ENCODE assay signal across 28 cellular contexts in the genomic region with DNA sequence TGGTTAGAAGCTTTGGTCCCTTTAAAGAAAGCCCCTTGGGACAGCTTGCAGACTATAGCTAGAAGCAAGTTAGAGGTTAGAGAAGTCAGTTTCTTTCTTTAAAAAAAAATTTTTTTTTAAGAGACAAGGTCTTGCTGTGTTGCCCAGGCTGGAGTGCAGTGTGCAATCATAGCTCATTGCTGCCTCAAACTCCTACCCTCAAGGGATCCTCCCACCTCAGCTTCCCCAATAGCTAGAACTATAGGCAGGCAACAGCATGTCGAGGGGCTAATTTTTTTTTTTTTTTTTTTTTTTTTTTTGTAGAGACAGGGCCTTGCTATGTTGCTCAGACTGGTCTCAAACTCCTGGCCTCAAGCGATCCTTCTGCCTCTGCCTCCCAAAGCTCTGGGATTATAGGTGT. TPM values are rescaled to one million over a fixed set of nuclear protein-coding genes. Genes with fewer than 3 reads are reported as not detected.
DNase-seq lines count a peak whose midpoint lies in the region; ATAC-seq and TF ChIP-seq lines count a peak whose summit lies in the region.
"Had no signal": no experiment of that assay in that cellular context is flagged by ENCODE, and none has a peak within 500 bp of the region (broad histone marks: within the 10 kb centered on the region; RNA-seq: fewer than 3 reads in every experiment).

No MANE protein-coding gene starts in this region.

- peaks cover 15% of the 10 kb centered on the region for H3K4me1 Mint-ChIP-seq in activated T-cell treated with anti-CD3 and anti-CD28 coated beads, Interleukin-2, amount 50 U/mL, for 72 hours (ENCODE audit: low read depth)

- no peak overlapping the region for H2AFZ ChIP-seq in IMR-90 (replicated peaks; ENCODE audit: low read length, poor library complexity)

- H3K36me3 Mint-ChIP-seq in activated T-cell treated with anti-CD3 and anti-CD28 coated beads, Interleukin-2, amount 50 U/mL, for 72 hours (ENCODE audit: insufficient read depth in 2 of 2): no peaks in the 10 kb centered on the region
- H3K36me3 Mint-ChIP-seq: T-cell had no signal

- POLR2A ChIA-PET in IMR-90 (lab: Charles Lee; ENCODE audit: unreplicated experiment): no interaction called here

- H3K79me2 ChIP-seq in mesendoderm (ENCODE audit: control insufficient read depth, insufficient read depth, low read length): no peaks in the 10 kb centered on the region

- CTCF ChIA-PET in IMR-90 (lab: Yijun Ruan, JAX): no interaction called here

- H3K9me3 ChIP-seq in BLaER1 treated with 17β-estradiol and CSF1 and Interleukin-3, amounts not matched to agents 10 nM and 100 nM (replicated peaks in 1 of 11): peaks cover 0 to 27% (median 16%) of the 10 kb centered on the region in 11 experiments; a peak in 17 of 22 replicates
- H3K9me3 ChIP-seq in IMR-90 (ENCODE audit: control insufficient read depth, insufficient read depth, low read length) (no peaks in the 10 kb centered on the region), colonic mucosa (no peaks in the 10 kb centered on the region)

- no peak overlapping the region for H3K27ac Mint-ChIP-seq in activated T-cell treated with anti-CD3 and anti-CD28 coated beads, Interleukin-2, amount 50 U/mL, for 72 hours
- H3K27ac Mint-ChIP-seq: IgD-negative memory B cell, T-cell had no signal

- H3K4me1 ChIP-seq in BLaER1 treated with 17β-estradiol and CSF1 and Interleukin-3, amounts not matched to agents 10 nM and 100 nM: peaks cover 22 to 61% (median 43%) of the 10 kb centered on the region in 10 experiments
- H3K4me1 ChIP-seq in IMR-90 (ENCODE audit: control insufficient read depth, insufficient read depth, low read length): peaks cover 16% of the 10 kb centered on the region
- no peaks in the 10 kb centered on the region for H3K4me1 ChIP-seq in colonic mucosa
- peaks cover 3% of the 10 kb centered on the region for H3K4me1 ChIP-seq in mesendoderm (ENCODE audit: control insufficient read depth, low read depth, low read length)

- H4K5ac ChIP-seq in IMR-90 (ENCODE audit: low read depth, low read length) (no peak overlapping the region), mesendoderm (ENCODE audit: low read length) (no peak overlapping the region)

- H3K79me1 ChIP-seq in IMR-90 (ENCODE audit: low read depth in 1 of 2, low read length in 2 of 2) (no peaks in the 10 kb centered on the region), mesendoderm (ENCODE audit: low read length) (no peaks in the 10 kb centered on the region)

- H3K18ac ChIP-seq in IMR-90 (ENCODE audit: low read depth, low read length): no peak overlapping the region
- peak overlapping the region; percentile 57 for H3K18ac ChIP-seq in mesendoderm (ENCODE audit: low read length)

- H3K36me3 ChIP-seq in BLaER1 treated with 17β-estradiol and CSF1 and Interleukin-3, amounts not matched to agents 10 nM and 100 nM: peaks cover 0 to 7% (median 0%) of the 10 kb centered on the region in 11 experiments; a peak in 1 of 22 replicates
- H3K36me3 ChIP-seq in IMR-90 (ENCODE audit: control insufficient read depth, insufficient read depth, low read length) (no peaks in the 10 kb centered on the region), colonic mucosa (no peaks in the 10 kb centered on the region), mesendoderm (ENCODE audit: control insufficient read depth, insufficient read depth, low read length) (no peaks in the 10 kb centered on the region)

- no peak overlapping the region for H3K23ac ChIP-seq in IMR-90 (ENCODE audit: low read depth, low read length)
- no peak overlapping the region for H3K23ac ChIP-seq in mesendoderm (ENCODE audit: low read length)

- in situ Hi-C loops in IMR-90 (cut with MboI; ENCODE audit: low sequenced_read_pairs): no loop called here

- H4K91ac ChIP-seq in IMR-90 (ENCODE audit: insufficient read depth, low read depth, low read length): peak overlapping the region; percentile 32; the same call in 1 of the 2 replicates

- TF ChIP-seq CTCF in IMR-90 (conservative IDR thresholded peaks at IDR 0.05; ENCODE audit: low read depth, low read length) (no peak), colonic mucosa (IDR thresholded peaks at IDR 0.05) (no peak)

- no peaks in the 10 kb centered on the region for H3K27me3 Mint-ChIP-seq in activated T-cell treated with anti-CD3 and anti-CD28 coated beads, Interleukin-2, amount 50 U/mL, for 72 hours (ENCODE audit: low read depth)
- H3K27me3 Mint-ChIP-seq: IgD-negative memory B cell, T-cell had no signal

- no peak for TF ChIP-seq POLR2A in IMR-90 (IDR thresholded peaks at IDR 0.05; ENCODE audit: low read depth, low read length)

- no peaks in the 10 kb centered on the region for H3K9me3 Mint-ChIP-seq in activated T-cell treated with anti-CD3 and anti-CD28 coated beads, Interleukin-2, amount 50 U/mL, for 72 hours
- H3K9me3 Mint-ChIP-seq: IgD-negative memory B cell, T-cell had no signal

- dilution Hi-C loops in IMR-90 (cut with HindIII; ENCODE audit: low sequenced_read_pairs, unreplicated experiment): no loop called here

- peak overlapping the region; percentile 32; the same call in 1 of the 2 replicates for H2BK120ac ChIP-seq in IMR-90 (ENCODE audit: low read depth, low read length)
- no peak overlapping the region for H2BK120ac ChIP-seq in mesendoderm (ENCODE audit: low read depth, low read length)

- no peak overlapping the region for H3K9ac ChIP-seq in BLaER1 treated with 17β-estradiol and CSF1 and Interleukin-3, amounts not matched to agents 10 nM and 100 nM
- H3K9ac ChIP-seq in IMR-90 (ENCODE audit: low read depth, low read length): no peak overlapping the region
- H3K9ac ChIP-seq in colonic mucosa (ENCODE audit: low read depth in 2 of 2, low read length in 2 of 2): no peak overlapping the region
- no peak overlapping the region for H3K9ac ChIP-seq in mesendoderm (ENCODE audit: low read length)

- intact Hi-C loops in IMR-90 (cut with micrococcal nuclease) (loop anchor here (5.0 kb wide), 1 partner anchor 43 kb away; no protein-coding TSS in a partner anchor), colonic mucosa (cut with DNase I) (no loop called here)

- H3K14ac ChIP-seq in IMR-90 (replicated peaks; ENCODE audit: low read depth, low read length): no peak overlapping the region

- H2AK9ac ChIP-seq in IMR-90 (replicated peaks; ENCODE audit: low read depth, low read length, poor library complexity): no peak overlapping the region

- no peaks in the 10 kb centered on the region for H4K20me1 ChIP-seq in BLaER1 treated with 17β-estradiol and CSF1 and Interleukin-3, amounts not matched to agents 10 nM and 100 nM
- no peaks in the 10 kb centered on the region for H4K20me1 ChIP-seq in IMR-90 (ENCODE audit: insufficient read depth, low read length)

- H3K27ac ChIP-seq in BLaER1 treated with 17β-estradiol and CSF1 and Interleukin-3, amounts not matched to agents 10 nM and 100 nM: no peak overlapping the region
- no peak overlapping the region for H3K27ac ChIP-seq in IMR-90 (ENCODE audit: insufficient read depth, low read length)
- H3K27ac ChIP-seq in colonic mucosa: peak overlapping the region; percentile 40
- H3K27ac ChIP-seq in mesendoderm (ENCODE audit: low read depth, low read length): no peak overlapping the region
- H3K27ac ChIP-seq: C4-2B, RWPE1 had no signal

- BruUV-seq in IMR-90 (replicated peaks; lab: Mats Ljungman, UMichigan): no TSS peak

- H3K9me1 ChIP-seq in IMR-90 (ENCODE audit: insufficient read depth, low read length): peaks cover 3% of the 10 kb centered on the region; the same call in 1 of the 2 replicates

- DNase-seq in IMR-90 (no peak), colonic mucosa (no peak), mesendoderm (no peak)
- DNase-seq in activated T-cell treated with anti-CD3 and anti-CD28 coated beads, Interleukin-2, amount 50 U/mL, for 72 hours: no peak
- DNase-seq: AML-193; Calu3; CD8-positive, alpha-beta memory T cell; DMS79 treated with DMSO at 0.1 percent for 48 hours; GF-D8; Kasumi-1; NCI-H1092 treated with DMSO at 0.1 percent for 48 hours; NCI-H1436 treated with DMSO at 0.1 percent for 48 hours; NCI-H187 treated with DMSO at 0.1 percent for 48 hours; NCI-H2171 treated with DMSO at 0.1 percent for 48 hours; NCI-H345; NCI-H510A treated with DMSO at 0.1 percent for 48 hours; NCI-H82; NK-92 treated with Interleukin-12 subunit alpha and Interleukin-12 subunit beta, amount 100 ng/mL, for 24 hours; SHP77; T-cell had no signal

- H2BK15ac ChIP-seq in IMR-90 (ENCODE audit: low read depth, low read length) (peak overlapping the region; percentile 86; the same call in 1 of the 3 replicates), mesendoderm (replicated peaks; ENCODE audit: low read depth) (no peak overlapping the region)

- H2BK5ac ChIP-seq in IMR-90 (ENCODE audit: low read depth, low read length, poor library complexity, severe bottlenecking) (no peak overlapping the region), mesendoderm (ENCODE audit: low read length) (no peak overlapping the region)

- H3K4me3 Mint-ChIP-seq in activated T-cell treated with anti-CD3 and anti-CD28 coated beads, Interleukin-2, amount 50 U/mL, for 72 hours: no peak overlapping the region
- H3K4me3 Mint-ChIP-seq: CD8-positive, alpha-beta memory T cell; IgD-negative memory B cell; T-cell had no signal

- H3K4me3 ChIP-seq in BLaER1 treated with 17β-estradiol and CSF1 and Interleukin-3, amounts not matched to agents 10 nM and 100 nM: no peak overlapping the region
- no peak overlapping the region for H3K4me3 ChIP-seq in IMR-90 (ENCODE audit: insufficient read depth, low read depth, low read length)
- H3K4me3 ChIP-seq in colonic mucosa: no peak overlapping the region
- no peak overlapping the region for H3K4me3 ChIP-seq in mesendoderm (ENCODE audit: low read length)

- no peak for TF ChIP-seq RAD21 in IMR-90 (IDR thresholded peaks at IDR 0.05; ENCODE audit: low read length)

- peak overlapping the region; percentile 73; the same call in 1 of the 2 replicates for H2AK5ac ChIP-seq in IMR-90 (ENCODE audit: low read depth, low read length)
- H2AK5ac ChIP-seq in mesendoderm (ENCODE audit: low read length): no peak overlapping the region

- no CpG with 5 or more reads among the region's 2 CpGs for WGBS in IMR-90 (ENCODE audit: extremely low coverage in 2 of 2, insufficient read length in 1 of 2), 2 experiments
- WGBS in mesendoderm (ENCODE audit: extremely low coverage, insufficient coverage, low lambda C conversion rate): no CpG with 5 or more reads among the region's 2 CpGs

- H3K4me2 ChIP-seq in BLaER1 treated with 17β-estradiol and CSF1 and Interleukin-3, amounts not matched to agents 10 nM and 100 nM: peak overlapping the region in 6 of 11 experiments; percentile 1 to 53 (median 41); a peak in 10 of 22 replicates
- H3K4me2 ChIP-seq in IMR-90 (ENCODE audit: low read depth, low read length): no peak overlapping the region
- no peak overlapping the region for H3K4me2 ChIP-seq in mesendoderm (ENCODE audit: low read length)

- no peak for ATAC-seq in IMR-90 (ENCODE audit: low read depth)
- ATAC-seq in GM21390 (IDR thresholded peaks at IDR 0.05; ENCODE audit: unreplicated experiment): no peak
- no peak for ATAC-seq in GM19395 (IDR thresholded peaks at IDR 0.05; ENCODE audit: unreplicated experiment)
- ATAC-seq in activated T-cell treated with anti-CD3 and anti-CD28 coated beads, Interleukin-2, amount 50 U/mL, for 72 hours (replicated peaks in 1 of 2): no peak
- ATAC-seq in HG02981 (IDR thresholded peaks at IDR 0.05; ENCODE audit: unreplicated experiment): no peak
- ATAC-seq: Panc1, T-cell had no signal

- H3K56ac ChIP-seq in IMR-90 (ENCODE audit: extremely low read depth, insufficient read depth, low read length) (no peak overlapping the region), mesendoderm (ENCODE audit: low read length) (no peak overlapping the region)

- 0 out of 4 replicates have a peak overlapping the region, but pooled peaks have one; percentile 12 to 42 for H4K8ac ChIP-seq in IMR-90 (ENCODE audit: low read depth in 2 of 2, low read length in 2 of 2)
- no peak overlapping the region for H4K8ac ChIP-seq in mesendoderm (ENCODE audit: low read depth, low read length)

- no peaks in the 10 kb centered on the region for H3K27me3 ChIP-seq in BLaER1 treated with 17β-estradiol and CSF1 and Interleukin-3, amounts not matched to agents 10 nM and 100 nM
- H3K27me3 ChIP-seq in IMR-90 (ENCODE audit: control insufficient read depth, insufficient read depth, low read length) (no peaks in the 10 kb centered on the region), colonic mucosa (no peaks in the 10 kb centered on the region), mesendoderm (ENCODE audit: insufficient read depth, low read length, poor library complexity) (no peaks in the 10 kb centered on the region)

- H2BK20ac ChIP-seq in IMR-90 (ENCODE audit: low read depth, low read length): no peak overlapping the region

- H3K4ac ChIP-seq in IMR-90 (ENCODE audit: low read depth, low read length) (no peak overlapping the region), mesendoderm (ENCODE audit: low read depth, low read length) (no peak overlapping the region)

RNA-seq across cellular contexts. Expression of a gene that starts 44.2 kb away (rescaled TPM):
- total RNA-seq in IMR-90 (2012; rRNA removed) (4.5 and 10.0 TPM in 2 replicates), colonic mucosa (10 to 100 TPM; 24.6 TPM)
- 13.1 and 17.0 TPM in 2 replicates for polyA plus RNA-seq in IMR-90 (2012; rRNA removed)
- polyA plus RNA-seq in IMR-90 (2012; cell fraction: cytosol; rRNA removed): 3.3 and 3.7 TPM in 2 replicates
- polyA plus RNA-seq in IMR-90 (2012; cell fraction: nucleus; rRNA removed; ENCODE audit: low replicate concordance): 8.9 and 23.9 TPM in 2 replicates
- 38.4 TPM for polyA plus RNA-seq in mesendoderm (2013, experiment 1 of 2)
- polyA plus RNA-seq in mesendoderm (2013, experiment 2 of 2): 37.5 TPM
- 10 to 100 TPM; 16.4 to 20.3 TPM for total RNA-seq in activated T-cell treated with anti-CD3 and anti-CD28 coated beads, Interleukin-2, amount 50 U/mL, for 72 hours

Comparison
In these comparisons a context has a peak if more than half of its experiments do, and no peak if none do; other contexts are left out.
1. H3K4me2 ChIP-seq: peak in BLaER1 treated with 17β-estradiol and CSF1 and Interleukin-3, amounts not matched to agents 10 nM and 100 nM (6 of 11); none in IMR-90 (single experiment) and mesendoderm (single experiment).